37 cellular contexts compared by ENCODE assay signal in genomic region chr22:28310299-28310698, GRCh38.
"Had no signal": no experiment of that assay in that cellular context is flagged by ENCODE, and none has a peak within 500 bp of the region (broad histone marks: within the 10 kb centered on the region; RNA-seq: fewer than 3 reads in every experiment).

No MANE protein-coding gene starts in this region.

- DNase-seq: activated B cell treated with CpG ODN at 0.5 μM for 24 hours; activated CD4-positive, alpha-beta memory T cell treated with anti-CD3 and anti-CD28 coated beads, Interleukin-2, amount 10 ng/mL, durations not matched to agents 7 days and 5 days; activated CD4-positive, alpha-beta T cell treated with anti-CD3 and anti-CD28 coated beads for 4 hours; activated CD4-positive, alpha-beta T cell treated with anti-CD3 and anti-CD28 coated beads, Interleukin-2, amount 10 ng/mL, durations not matched to agents 24 days and 14 days; activated CD4-positive, alpha-beta T cell treated with anti-CD3 and anti-CD28 coated beads, Interleukin-2, amount 50 U/mL, for 1 hour; activated CD4-positive, alpha-beta T cell treated with anti-CD3 and anti-CD28 coated beads, Interleukin-2, amount 50 U/mL, for 4 hours; activated CD4-positive, CD25-positive, alpha-beta regulatory T cell treated with anti-CD3 and anti-CD28 coated beads, Interleukin-2, amount 50 U/mL, for 72 hours; activated CD8-positive, alpha-beta memory T cell treated with anti-CD3 and anti-CD28 coated beads for 24 hours; activated CD8-positive, alpha-beta memory T cell treated with anti-CD3 and anti-CD28 coated beads, Interleukin-2, amount 10 ng/mL, durations not matched to agents 7 days and 5 days; activated CD8-positive, alpha-beta memory T cell treated with anti-CD3 and anti-CD28 coated beads, Interleukin-2, amount 50 U/mL, for 48 hours; activated CD8-positive, alpha-beta T cell treated with anti-CD3 and anti-CD28 coated beads, Interleukin-2, amount 10 ng/mL, durations not matched to agents 7 days and 5 days; activated effector memory CD4-positive, alpha-beta T cell treated with Interleukin-2 at 50 U/mL for 16 hours; activated gamma-delta T cell; activated naive CD4-positive, alpha-beta T cell treated with anti-CD3 and anti-CD28 coated beads, Interleukin-2, amount 10 ng/mL, durations not matched to agents 7 days and 5 days; activated naive CD4-positive, alpha-beta T cell treated with Interleukin-2 at 50 U/mL for 16 hours; activated naive CD8-positive, alpha-beta T cell treated with anti-CD3 and anti-CD28 coated beads, Interleukin-2, amount 10 ng/mL, durations not matched to agents 7 days and 5 days; activated naive CD8-positive, alpha-beta T cell treated with anti-CD3 and anti-CD28 coated beads, Interleukin-2, amount 50 U/mL, for 24 hours; activated T-cell treated with anti-CD3 and anti-CD28 coated beads, Interleukin-2, amount 50 U/mL, for 24 hours; activated T-cell treated with anti-CD3 and anti-CD28 coated beads, Interleukin-2, amount 50 U/mL, for 48 hours; amygdala; anterior cingulate cortex; caudate nucleus; SW 1271; T-helper 1 cell; T-helper 2 cell; T-helper 9 cell had no signal

- H3K4me3 Mint-ChIP-seq: activated B cell treated with CpG ODN at 0.5 μM for 24 hours; activated CD4-positive, alpha-beta memory T cell treated with anti-CD3 and anti-CD28 coated beads, Interleukin-2, amount 10 ng/mL, durations not matched to agents 7 days and 5 days; activated CD4-positive, alpha-beta T cell treated with anti-CD3 and anti-CD28 coated beads, Interleukin-2, amount 10 ng/mL, durations not matched to agents 24 days and 14 days; activated CD8-positive, alpha-beta memory T cell treated with anti-CD3 and anti-CD28 coated beads, Interleukin-2, amount 10 ng/mL, durations not matched to agents 7 days and 5 days; activated CD8-positive, alpha-beta T cell treated with anti-CD3 and anti-CD28 coated beads, Interleukin-2, amount 10 ng/mL, durations not matched to agents 7 days and 5 days; activated naive CD4-positive, alpha-beta T cell treated with anti-CD3 and anti-CD28 coated beads, Interleukin-2, amount 10 ng/mL, durations not matched to agents 7 days and 5 days; activated naive CD4-positive, alpha-beta T cell treated with anti-CD3 and anti-CD28 coated beads, Interleukin-2, amount 50 U/mL, for 24 hours; activated naive CD8-positive, alpha-beta T cell; activated naive CD8-positive, alpha-beta T cell treated with anti-CD3 and anti-CD28 coated beads, Interleukin-2, amount 10 ng/mL, durations not matched to agents 7 days and 5 days; activated naive CD8-positive, alpha-beta T cell treated with anti-CD3 and anti-CD28 coated beads, Interleukin-2, amount 50 U/mL, for 24 hours; activated T-cell treated with anti-CD3 and anti-CD28 coated beads, Interleukin-2, amount 50 U/mL, for 24 hours; brain; central memory CD8-positive, alpha-beta T cell; T-helper 1 cell treated with Interleukin-12 subunit alpha and Interleukin-12 subunit beta and Interleukin-4 antibody, amounts not matched to agents 30 μg/mL and 1 μg/mL, for 36 hours; T-helper 2 cell treated with Interferon-gamma antibody and Interleukin-4, amounts not matched to agents 5 μg/mL and 100 μg/mL, for 36 hours had no signal

- FAIRE-seq: TTC549 had no signal

- H3K36me3 Mint-ChIP-seq: activated CD8-positive, alpha-beta memory T cell treated with anti-CD3 and anti-CD28 coated beads, Interleukin-2, amount 10 ng/mL, durations not matched to agents 7 days and 5 days; activated naive CD4-positive, alpha-beta T cell treated with anti-CD3 and anti-CD28 coated beads, Interleukin-2, amount 10 ng/mL, durations not matched to agents 7 days and 5 days; activated naive CD4-positive, alpha-beta T cell treated with anti-CD3 and anti-CD28 coated beads, Interleukin-2, amount 50 U/mL, for 24 hours; activated naive CD8-positive, alpha-beta T cell had no signal

- H3K9me3 Mint-ChIP-seq: activated B cell treated with CpG ODN at 0.5 μM for 24 hours; activated CD4-positive, alpha-beta memory T cell treated with anti-CD3 and anti-CD28 coated beads, Interleukin-2, amount 10 ng/mL, durations not matched to agents 7 days and 5 days; activated CD4-positive, alpha-beta T cell treated with anti-CD3 and anti-CD28 coated beads, Interleukin-2, amount 10 ng/mL, durations not matched to agents 24 days and 14 days; activated naive CD4-positive, alpha-beta T cell treated with anti-CD3 and anti-CD28 coated beads, Interleukin-2, amount 10 ng/mL, durations not matched to agents 7 days and 5 days; activated naive CD4-positive, alpha-beta T cell treated with anti-CD3 and anti-CD28 coated beads, Interleukin-2, amount 50 U/mL, for 24 hours; activated naive CD8-positive, alpha-beta T cell treated with anti-CD3 and anti-CD28 coated beads, Interleukin-2, amount 50 U/mL, for 24 hours; activated T-cell treated with anti-CD3 and anti-CD28 coated beads, Interleukin-2, amount 50 U/mL, for 24 hours; activated T-helper 2 cell treated with anti-CD3 and anti-CD28 coated beads, Interferon-gamma antibody, Interleukin-2, Interleukin-4, amounts not matched to agents 10 μg/mL and 5 μg/mL and 100 μg/mL, durations not matched to agents 14 hours and 24 hours and 36 hours; central memory CD8-positive, alpha-beta T cell; T-helper 2 cell treated with Interferon-gamma antibody and Interleukin-4, amounts not matched to agents 5 μg/mL and 100 μg/mL, for 36 hours had no signal

- H3K27me3 Mint-ChIP-seq: activated naive CD4-positive, alpha-beta T cell treated with anti-CD3 and anti-CD28 coated beads, Interleukin-2, amount 10 ng/mL, durations not matched to agents 7 days and 5 days; activated naive CD4-positive, alpha-beta T cell treated with anti-CD3 and anti-CD28 coated beads, Interleukin-2, amount 50 U/mL, for 24 hours; activated naive CD8-positive, alpha-beta T cell; activated naive CD8-positive, alpha-beta T cell treated with anti-CD3 and anti-CD28 coated beads, Interleukin-2, amount 10 ng/mL, durations not matched to agents 7 days and 5 days; activated naive CD8-positive, alpha-beta T cell treated with anti-CD3 and anti-CD28 coated beads, Interleukin-2, amount 50 U/mL, for 24 hours; brain had no signal

- H3K4me3 ChIP-seq: ascending aorta, cardiac muscle cell had no signal

- H3K27me3 ChIP-seq: ascending aorta, cardiac muscle cell had no signal

- H3K4me1 Mint-ChIP-seq: activated B cell treated with CpG ODN at 0.5 μM for 24 hours; activated CD4-positive, alpha-beta memory T cell treated with anti-CD3 and anti-CD28 coated beads, Interleukin-2, amount 10 ng/mL, durations not matched to agents 7 days and 5 days; activated CD4-positive, alpha-beta T cell treated with anti-CD3 and anti-CD28 coated beads, Interleukin-2, amount 10 ng/mL, durations not matched to agents 24 days and 14 days; activated CD8-positive, alpha-beta memory T cell treated with anti-CD3 and anti-CD28 coated beads, Interleukin-2, amount 10 ng/mL, durations not matched to agents 7 days and 5 days; activated naive CD4-positive, alpha-beta T cell treated with anti-CD3 and anti-CD28 coated beads, Interleukin-2, amount 10 ng/mL, durations not matched to agents 7 days and 5 days; activated naive CD4-positive, alpha-beta T cell treated with anti-CD3 and anti-CD28 coated beads, Interleukin-2, amount 50 U/mL, for 24 hours; activated naive CD8-positive, alpha-beta T cell treated with anti-CD3 and anti-CD28 coated beads, Interleukin-2, amount 10 ng/mL, durations not matched to agents 7 days and 5 days; activated naive CD8-positive, alpha-beta T cell treated with anti-CD3 and anti-CD28 coated beads, Interleukin-2, amount 50 U/mL, for 24 hours; central memory CD8-positive, alpha-beta T cell had no signal

- H3K27ac Mint-ChIP-seq: activated B cell treated with CpG ODN at 0.5 μM for 24 hours; activated CD4-positive, alpha-beta memory T cell treated with anti-CD3 and anti-CD28 coated beads, Interleukin-2, amount 10 ng/mL, durations not matched to agents 7 days and 5 days; activated CD4-positive, alpha-beta T cell treated with anti-CD3 and anti-CD28 coated beads, Interleukin-2, amount 10 ng/mL, durations not matched to agents 24 days and 14 days; activated CD8-positive, alpha-beta memory T cell treated with anti-CD3 and anti-CD28 coated beads, Interleukin-2, amount 10 ng/mL, durations not matched to agents 7 days and 5 days; activated CD8-positive, alpha-beta T cell treated with anti-CD3 and anti-CD28 coated beads, Interleukin-2, amount 10 ng/mL, durations not matched to agents 7 days and 5 days; activated naive CD4-positive, alpha-beta T cell treated with anti-CD3 and anti-CD28 coated beads, Interleukin-2, amount 10 ng/mL, durations not matched to agents 7 days and 5 days; activated naive CD4-positive, alpha-beta T cell treated with anti-CD3 and anti-CD28 coated beads, Interleukin-2, amount 50 U/mL, for 24 hours; activated naive CD8-positive, alpha-beta T cell; activated naive CD8-positive, alpha-beta T cell treated with anti-CD3 and anti-CD28 coated beads, Interleukin-2, amount 10 ng/mL, durations not matched to agents 7 days and 5 days; activated naive CD8-positive, alpha-beta T cell treated with anti-CD3 and anti-CD28 coated beads, Interleukin-2, amount 50 U/mL, for 24 hours; activated T-cell treated with anti-CD3 and anti-CD28 coated beads, Interleukin-2, amount 50 U/mL, for 24 hours; activated T-helper 2 cell treated with anti-CD3 and anti-CD28 coated beads, Interferon-gamma antibody, Interleukin-2, Interleukin-4, amounts not matched to agents 10 μg/mL and 5 μg/mL and 100 μg/mL, durations not matched to agents 14 hours and 24 hours and 36 hours; brain; T-helper 1 cell treated with Interleukin-12 subunit alpha and Interleukin-12 subunit beta and Interleukin-4 antibody, amounts not matched to agents 30 μg/mL and 1 μg/mL, for 36 hours; T-helper 2 cell treated with Interferon-gamma antibody and Interleukin-4, amounts not matched to agents 5 μg/mL and 100 μg/mL, for 36 hours had no signal

- H3K36me3 ChIP-seq: ascending aorta, cardiac muscle cell had no signal

- H3K27ac ChIP-seq: ascending aorta, cardiac muscle cell, VCaP had no signal

- ATAC-seq: activated CD8-positive, alpha-beta memory T cell treated with anti-CD3 and anti-CD28 coated beads, Interleukin-2, amount 10 ng/mL, durations not matched to agents 7 days and 5 days; activated CD8-positive, alpha-beta T cell treated with anti-CD3 and anti-CD28 coated beads, Interleukin-2, amount 10 ng/mL, durations not matched to agents 7 days and 5 days; activated naive CD8-positive, alpha-beta T cell treated with anti-CD3 and anti-CD28 coated beads, Interleukin-2, amount 50 U/mL, for 24 hours had no signal

- H3K9me3 ChIP-seq: ascending aorta had no signal
